In the genomic region with DNA sequence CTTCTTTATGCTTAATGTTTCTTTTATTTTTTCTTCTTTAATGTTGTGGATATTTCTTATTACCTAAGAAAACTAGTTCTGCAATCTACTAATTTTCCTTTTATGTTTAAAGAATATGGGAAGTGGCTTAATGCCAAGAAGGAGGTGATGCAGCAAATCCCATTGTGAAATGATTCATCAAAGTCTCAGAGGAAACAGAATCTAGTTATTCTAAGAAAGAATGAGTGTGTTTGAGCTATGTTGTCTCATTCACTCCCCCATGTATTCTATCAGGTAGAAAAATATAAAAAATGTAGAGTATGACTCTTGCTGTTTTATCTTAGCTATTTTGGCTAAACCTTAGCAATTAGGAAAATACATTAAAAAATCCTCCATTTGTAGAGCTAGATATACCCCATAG, we compare ENCODE assay signal across 2 cellular contexts.
A peak's percentile ranks its signal among the peaks of the same experiment; 100 is the strongest.
TF ChIP-seq lines count a peak whose summit lies in the region.

No MANE protein-coding gene starts in this region.

TF ChIP-seq in Ishikawa, 13 proteins besides CTCF, POLR2A, EP300 and RAD21 (continued from another document):
- TF ChIP-seq, protein P1, sequence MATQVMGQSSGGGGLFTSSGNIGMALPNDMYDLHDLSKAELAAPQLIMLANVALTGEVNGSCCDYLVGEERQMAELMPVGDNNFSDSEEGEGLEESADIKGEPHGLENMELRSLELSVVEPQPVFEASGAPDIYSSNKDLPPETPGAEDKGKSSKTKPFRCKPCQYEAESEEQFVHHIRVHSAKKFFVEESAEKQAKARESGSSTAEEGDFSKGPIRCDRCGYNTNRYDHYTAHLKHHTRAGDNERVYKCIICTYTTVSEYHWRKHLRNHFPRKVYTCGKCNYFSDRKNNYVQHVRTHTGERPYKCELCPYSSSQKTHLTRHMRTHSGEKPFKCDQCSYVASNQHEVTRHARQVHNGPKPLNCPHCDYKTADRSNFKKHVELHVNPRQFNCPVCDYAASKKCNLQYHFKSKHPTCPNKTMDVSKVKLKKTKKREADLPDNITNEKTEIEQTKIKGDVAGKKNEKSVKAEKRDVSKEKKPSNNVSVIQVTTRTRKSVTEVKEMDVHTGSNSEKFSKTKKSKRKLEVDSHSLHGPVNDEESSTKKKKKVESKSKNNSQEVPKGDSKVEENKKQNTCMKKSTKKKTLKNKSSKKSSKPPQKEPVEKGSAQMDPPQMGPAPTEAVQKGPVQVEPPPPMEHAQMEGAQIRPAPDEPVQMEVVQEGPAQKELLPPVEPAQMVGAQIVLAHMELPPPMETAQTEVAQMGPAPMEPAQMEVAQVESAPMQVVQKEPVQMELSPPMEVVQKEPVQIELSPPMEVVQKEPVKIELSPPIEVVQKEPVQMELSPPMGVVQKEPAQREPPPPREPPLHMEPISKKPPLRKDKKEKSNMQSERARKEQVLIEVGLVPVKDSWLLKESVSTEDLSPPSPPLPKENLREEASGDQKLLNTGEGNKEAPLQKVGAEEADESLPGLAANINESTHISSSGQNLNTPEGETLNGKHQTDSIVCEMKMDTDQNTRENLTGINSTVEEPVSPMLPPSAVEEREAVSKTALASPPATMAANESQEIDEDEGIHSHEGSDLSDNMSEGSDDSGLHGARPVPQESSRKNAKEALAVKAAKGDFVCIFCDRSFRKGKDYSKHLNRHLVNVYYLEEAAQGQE (IDR thresholded peaks at IDR 0.05; ENCODE audit: low read depth) = no peak
- peak; percentile 23; the same call in 1 of the 2 replicates for TF ChIP-seq CEBPB (IDR thresholded peaks at IDR 0.05)

TF ChIP-seq in SK-N-SH treated with all-trans-retinoic acid at 6 μM for 48 hours, 23 proteins besides CTCF, POLR2A, EP300 and RAD21 (continued from another document):
- TF ChIP-seq, protein P2, sequence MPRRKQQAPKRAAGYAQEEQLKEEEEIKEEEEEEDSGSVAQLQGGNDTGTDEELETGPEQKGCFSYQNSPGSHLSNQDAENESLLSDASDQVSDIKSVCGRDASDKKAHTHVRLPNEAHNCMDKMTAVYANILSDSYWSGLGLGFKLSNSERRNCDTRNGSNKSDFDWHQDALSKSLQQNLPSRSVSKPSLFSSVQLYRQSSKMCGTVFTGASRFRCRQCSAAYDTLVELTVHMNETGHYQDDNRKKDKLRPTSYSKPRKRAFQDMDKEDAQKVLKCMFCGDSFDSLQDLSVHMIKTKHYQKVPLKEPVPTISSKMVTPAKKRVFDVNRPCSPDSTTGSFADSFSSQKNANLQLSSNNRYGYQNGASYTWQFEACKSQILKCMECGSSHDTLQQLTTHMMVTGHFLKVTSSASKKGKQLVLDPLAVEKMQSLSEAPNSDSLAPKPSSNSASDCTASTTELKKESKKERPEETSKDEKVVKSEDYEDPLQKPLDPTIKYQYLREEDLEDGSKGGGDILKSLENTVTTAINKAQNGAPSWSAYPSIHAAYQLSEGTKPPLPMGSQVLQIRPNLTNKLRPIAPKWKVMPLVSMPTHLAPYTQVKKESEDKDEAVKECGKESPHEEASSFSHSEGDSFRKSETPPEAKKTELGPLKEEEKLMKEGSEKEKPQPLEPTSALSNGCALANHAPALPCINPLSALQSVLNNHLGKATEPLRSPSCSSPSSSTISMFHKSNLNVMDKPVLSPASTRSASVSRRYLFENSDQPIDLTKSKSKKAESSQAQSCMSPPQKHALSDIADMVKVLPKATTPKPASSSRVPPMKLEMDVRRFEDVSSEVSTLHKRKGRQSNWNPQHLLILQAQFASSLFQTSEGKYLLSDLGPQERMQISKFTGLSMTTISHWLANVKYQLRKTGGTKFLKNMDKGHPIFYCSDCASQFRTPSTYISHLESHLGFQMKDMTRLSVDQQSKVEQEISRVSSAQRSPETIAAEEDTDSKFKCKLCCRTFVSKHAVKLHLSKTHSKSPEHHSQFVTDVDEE (CRISPR knock-in tag; IDR thresholded peaks at IDR 0.05) = no peak
